Comparison of ENCODE assay signal across 21 cellular contexts in the genomic region with DNA sequence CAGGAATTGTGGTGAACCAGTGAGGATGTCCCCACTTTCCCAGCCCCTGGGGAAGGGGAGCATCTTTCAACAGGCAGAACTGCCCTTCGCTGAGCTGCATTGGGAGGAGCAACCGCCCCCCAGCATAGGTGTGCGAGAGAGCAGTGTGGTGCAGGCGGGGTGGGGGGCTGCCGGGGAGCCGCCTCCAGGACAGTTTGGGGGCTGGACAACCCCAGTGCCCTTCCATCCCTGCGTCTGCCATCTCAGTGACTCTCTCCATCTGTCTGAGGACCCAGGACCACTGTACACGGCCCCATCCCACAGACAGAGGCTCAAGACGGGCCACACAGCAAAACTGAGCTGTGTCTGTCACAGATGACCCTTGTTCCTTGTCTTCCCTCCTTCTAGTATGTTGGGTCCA. TPM values are rescaled to one million over a fixed set of nuclear protein-coding genes. Genes with fewer than 3 reads are reported as not detected.
DNase-seq lines count a peak whose midpoint lies in the region; ATAC-seq and TF ChIP-seq lines count a peak whose summit lies in the region.
"Had no signal": no experiment of that assay in that cellular context is flagged by ENCODE, and none has a peak within 500 bp of the region (broad histone marks: within the 10 kb centered on the region; RNA-seq: fewer than 3 reads in every experiment).

No MANE protein-coding gene starts in this region.

- H3K36me3 Mint-ChIP-seq in natural killer cell = no peaks in the 10 kb centered on the region
- H3K36me3 Mint-ChIP-seq in natural killer cell treated with Interleukin-12 subunit alpha and Interleukin-12 subunit beta and Interleukin-15 and Interleukin-18, amount 100 ng/mL, for 72 hours = no peaks in the 10 kb centered on the region
- H3K36me3 Mint-ChIP-seq in activated T-helper 2 cell treated with anti-CD3 and anti-CD28 coated beads, Interferon-gamma antibody, Interleukin-2, Interleukin-4, amounts not matched to agents 10 μg/mL and 5 μg/mL and 100 μg/mL, durations not matched to agents 14 hours and 24 hours and 36 hours (ENCODE audit: low read depth) = no peaks in the 10 kb centered on the region
- H3K36me3 Mint-ChIP-seq: IgD-negative memory B cell had no signal

- H3K4me1 ChIP-seq in heart left ventricle = peaks cover 0 to 19% (median 0%) of the 10 kb centered on the region in 12 donors
- no peaks in the 10 kb centered on the region for H3K4me1 ChIP-seq in lower lobe of right lung
- H3K4me1 ChIP-seq in aorta (ENCODE audit: control insufficient read depth in 1 of 2, insufficient read depth in 2 of 2, low read length in 2 of 2) = no peaks in the 10 kb centered on the region

- no peak overlapping the region for H3K4me3 Mint-ChIP-seq in natural killer cell
- H3K4me3 Mint-ChIP-seq in natural killer cell treated with Interleukin-12 subunit alpha and Interleukin-12 subunit beta and Interleukin-15 and Interleukin-18, amount 100 ng/mL, for 72 hours = no peak overlapping the region
- no peak overlapping the region for H3K4me3 Mint-ChIP-seq in activated T-helper 2 cell treated with anti-CD3 and anti-CD28 coated beads, Interferon-gamma antibody, Interleukin-2, Interleukin-4, amounts not matched to agents 10 μg/mL and 5 μg/mL and 100 μg/mL, durations not matched to agents 14 hours and 24 hours and 36 hours (ENCODE audit: low read depth)
- H3K4me3 Mint-ChIP-seq: HFFc6, IgD-negative memory B cell had no signal

- DNase-seq in natural killer cell (peak; percentile 11), heart left ventricle (peak in 3 of 5 donors; percentile 5 to 44 (median 16)), lower lobe of right lung (peak; percentile 22), aorta (peak; percentile 21 to 42), ecto neural progenitor cell (ENCODE audit: low spot score) (no peak)
- no peak for DNase-seq in natural killer cell treated with Interleukin-12 subunit alpha and Interleukin-12 subunit beta and Interleukin-15 and Interleukin-18, amount 100 ng/mL, for 72 hours (ENCODE audit: low spot score)
- DNase-seq in activated T-helper 2 cell treated with anti-CD3 and anti-CD28 coated beads, Interferon-gamma antibody, Interleukin-2, Interleukin-4, amounts not matched to agents 10 μg/mL and 5 μg/mL and 100 μg/mL, durations not matched to agents 14 hours and 24 hours and 36 hours (ENCODE audit: low spot score) = no peak
- DNase-seq: AML-193, COR-L47, GF-D8, HFFc6, Kasumi-1, MM.1S, NCI-H1092 treated with DMSO at 0.1 percent for 48 hours, NCI-H510A treated with DMSO at 0.1 percent for 48 hours, PC-9 had no signal

- no peak for TF ChIP-seq POLR2A in heart left ventricle (IDR thresholded peaks at IDR 0.05)

- ATAC-seq in natural killer cell = no peak
- no peak for ATAC-seq in natural killer cell treated with Interleukin-12 subunit alpha and Interleukin-12 subunit beta and Interleukin-15 and Interleukin-18, amount 100 ng/mL, for 72 hours
- no peak for ATAC-seq in heart left ventricle
- ATAC-seq in lower lobe of right lung = no peak
- ATAC-seq in aorta (ENCODE audit: low FRiP score) = no peak
- no peak for ATAC-seq in GM21528 (IDR thresholded peaks at IDR 0.05; ENCODE audit: low FRiP score, unreplicated experiment)

- no peak for TF ChIP-seq CTCF in natural killer cell (IDR thresholded peaks at IDR 0.05)
- TF ChIP-seq CTCF in heart left ventricle (IDR thresholded peaks at IDR 0.05) = no peak
- no peak for TF ChIP-seq CTCF in lower lobe of right lung (IDR thresholded peaks at IDR 0.05)

- peaks cover 0 to 41% (median 0%) of the 10 kb centered on the region in 9 donors for H3K36me3 ChIP-seq in heart left ventricle
- peaks cover 4% of the 10 kb centered on the region for H3K36me3 ChIP-seq in lower lobe of right lung
- H3K36me3 ChIP-seq in aorta (ENCODE audit: control insufficient read depth in 1 of 2, insufficient read depth in 2 of 2, low read length in 1 of 2) = no peaks in the 10 kb centered on the region

- 94 to 100% (median 96%) methylated on average over 6 to 9 of the region's 9 CpGs for WGBS in heart left ventricle, 4 donors
- WGBS in aorta, 2 donors = 96% methylated on average over 9 of the region's 9 CpGs

- H3K27ac ChIP-seq in heart left ventricle = no peak overlapping the region
- H3K27ac ChIP-seq in lower lobe of right lung = no peak overlapping the region
- no peak overlapping the region for H3K27ac ChIP-seq in aorta (ENCODE audit: low read depth in 1 of 2, low read length in 2 of 2)
- H3K27ac ChIP-seq: PC-9 had no signal

- no peaks in the 10 kb centered on the region for H3K27me3 Mint-ChIP-seq in natural killer cell (ENCODE audit: low read depth in 2 of 2)
- no peaks in the 10 kb centered on the region for H3K27me3 Mint-ChIP-seq in natural killer cell treated with Interleukin-12 subunit alpha and Interleukin-12 subunit beta and Interleukin-15 and Interleukin-18, amount 100 ng/mL, for 72 hours
- no peaks in the 10 kb centered on the region for H3K27me3 Mint-ChIP-seq in activated T-helper 2 cell treated with anti-CD3 and anti-CD28 coated beads, Interferon-gamma antibody, Interleukin-2, Interleukin-4, amounts not matched to agents 10 μg/mL and 5 μg/mL and 100 μg/mL, durations not matched to agents 14 hours and 24 hours and 36 hours (ENCODE audit: low read depth)

- H3K27me3 ChIP-seq in heart left ventricle = no peaks in the 10 kb centered on the region
- no peaks in the 10 kb centered on the region for H3K27me3 ChIP-seq in lower lobe of right lung (ENCODE audit: low read depth)
- H3K27me3 ChIP-seq in aorta (ENCODE audit: control insufficient read depth in 1 of 2, insufficient read depth in 2 of 2, low read length in 1 of 2) = no peaks in the 10 kb centered on the region

- peaks cover 0 to 8% of the 10 kb centered on the region in 2 donors for H3K4me1 Mint-ChIP-seq in natural killer cell
- no peaks in the 10 kb centered on the region for H3K4me1 Mint-ChIP-seq in natural killer cell treated with Interleukin-12 subunit alpha and Interleukin-12 subunit beta and Interleukin-15 and Interleukin-18, amount 100 ng/mL, for 72 hours (ENCODE audit: low read depth in 2 of 2)
- H3K4me1 Mint-ChIP-seq in activated T-helper 2 cell treated with anti-CD3 and anti-CD28 coated beads, Interferon-gamma antibody, Interleukin-2, Interleukin-4, amounts not matched to agents 10 μg/mL and 5 μg/mL and 100 μg/mL, durations not matched to agents 14 hours and 24 hours and 36 hours (ENCODE audit: low read depth) = no peaks in the 10 kb centered on the region

- intact Hi-C loops in natural killer cell (cut with micrococcal nuclease) (no loop called here), heart left ventricle (cut with DNase I) (no loop called here), lower lobe of right lung (cut with DNase I) (no loop called here), aorta (cut with DNase I) (no loop called here)
- intact Hi-C loops in activated T-helper 2 cell treated with anti-CD3 and anti-CD28 coated beads, Interferon-gamma antibody, Interleukin-2, Interleukin-4, amounts not matched to agents 10 μg/mL and 5 μg/mL and 100 μg/mL, durations not matched to agents 14 hours and 24 hours and 36 hours (cut with micrococcal nuclease) = no loop called here

- H3K9me3 ChIP-seq in heart left ventricle (no peaks in the 10 kb centered on the region), lower lobe of right lung (no peaks in the 10 kb centered on the region), aorta (ENCODE audit: control insufficient read depth, low read length) (no peaks in the 10 kb centered on the region)

- no peak overlapping the region for H3K27ac Mint-ChIP-seq in natural killer cell
- no peak overlapping the region for H3K27ac Mint-ChIP-seq in natural killer cell treated with Interleukin-12 subunit alpha and Interleukin-12 subunit beta and Interleukin-15 and Interleukin-18, amount 100 ng/mL, for 72 hours
- H3K27ac Mint-ChIP-seq in activated T-helper 2 cell treated with anti-CD3 and anti-CD28 coated beads, Interferon-gamma antibody, Interleukin-2, Interleukin-4, amounts not matched to agents 10 μg/mL and 5 μg/mL and 100 μg/mL, durations not matched to agents 14 hours and 24 hours and 36 hours = no peak overlapping the region
- H3K27ac Mint-ChIP-seq: HFFc6, IgD-negative memory B cell had no signal

- H3K4me3 ChIP-seq in heart left ventricle (no peak overlapping the region), lower lobe of right lung (no peak overlapping the region), aorta (ENCODE audit: low read length in 2 of 2) (no peak overlapping the region)
- H3K4me3 ChIP-seq: PC-9 had no signal

- no peaks in the 10 kb centered on the region for H3K9me3 Mint-ChIP-seq in natural killer cell
- H3K9me3 Mint-ChIP-seq in natural killer cell treated with Interleukin-12 subunit alpha and Interleukin-12 subunit beta and Interleukin-15 and Interleukin-18, amount 100 ng/mL, for 72 hours = no peaks in the 10 kb centered on the region
- no peaks in the 10 kb centered on the region for H3K9me3 Mint-ChIP-seq in activated T-helper 2 cell treated with anti-CD3 and anti-CD28 coated beads, Interferon-gamma antibody, Interleukin-2, Interleukin-4, amounts not matched to agents 10 μg/mL and 5 μg/mL and 100 μg/mL, durations not matched to agents 14 hours and 24 hours and 36 hours
- H3K9me3 Mint-ChIP-seq: HFFc6 had no signal

RNA-seq across cellular contexts. Expression of gene PODN, which starts 14.2 kb away (rescaled TPM):
- 10 to 100 TPM in 2 of 3 donors, 1 to 10 TPM in 1; 8.8 to 13.2 (median 11.2) TPM for total RNA-seq in natural killer cell
- total RNA-seq in natural killer cell treated with Interleukin-12 subunit alpha and Interleukin-12 subunit beta and Interleukin-15 and Interleukin-18, amount 100 ng/mL, for 72 hours = not detected
- 10 to 100 TPM in 8 of 9 donors, 1 to 10 TPM in 1; 5.9 to 61.8 (median 18.5) TPM for total RNA-seq in heart left ventricle
- polyA plus RNA-seq in heart left ventricle = 1 to 10 TPM; 5.2 to 9.8 TPM
- total RNA-seq in lower lobe of right lung = 64.0 TPM
- total RNA-seq in aorta = 100 to 1,000 TPM in 1 of 2 donors, 10 to 100 TPM in 1; 54.8 to 152 TPM
- 10 to 100 TPM; 14.3 to 52.9 TPM for polyA plus RNA-seq in aorta
- total RNA-seq in activated T-helper 2 cell treated with anti-CD3 and anti-CD28 coated beads, Interferon-gamma antibody, Interleukin-2, Interleukin-4, amounts not matched to agents 10 μg/mL and 5 μg/mL and 100 μg/mL, durations not matched to agents 14 hours and 24 hours and 36 hours = not detected in 2 replicates
- total RNA-seq: A673, Daoy, HT-29, PC-9 had no signal
- polyA plus RNA-seq: IgD-negative memory B cell had no signal

Comparison
In these comparisons a context has a peak if more than half of its experiments do, and no peak if none do; other contexts are left out.
1. DNase-seq: peak in natural killer cell (single experiment), heart left ventricle (3 of 5), lower lobe of right lung (single experiment) and aorta (2 of 2); none in natural killer cell treated with Interleukin-12 subunit alpha and Interleukin-12 subunit beta and Interleukin-15 and Interleukin-18, amount 100 ng/mL, for 72 hours (single experiment), ecto neural progenitor cell (single experiment) and activated T-helper 2 cell treated with anti-CD3 and anti-CD28 coated beads, Interferon-gamma antibody, Interleukin-2, Interleukin-4, amounts not matched to agents 10 μg/mL and 5 μg/mL and 100 μg/mL, durations not matched to agents 14 hours and 24 hours and 36 hours (single experiment).